ENCODE assay signal across 21 cellular contexts in the genomic region with DNA sequence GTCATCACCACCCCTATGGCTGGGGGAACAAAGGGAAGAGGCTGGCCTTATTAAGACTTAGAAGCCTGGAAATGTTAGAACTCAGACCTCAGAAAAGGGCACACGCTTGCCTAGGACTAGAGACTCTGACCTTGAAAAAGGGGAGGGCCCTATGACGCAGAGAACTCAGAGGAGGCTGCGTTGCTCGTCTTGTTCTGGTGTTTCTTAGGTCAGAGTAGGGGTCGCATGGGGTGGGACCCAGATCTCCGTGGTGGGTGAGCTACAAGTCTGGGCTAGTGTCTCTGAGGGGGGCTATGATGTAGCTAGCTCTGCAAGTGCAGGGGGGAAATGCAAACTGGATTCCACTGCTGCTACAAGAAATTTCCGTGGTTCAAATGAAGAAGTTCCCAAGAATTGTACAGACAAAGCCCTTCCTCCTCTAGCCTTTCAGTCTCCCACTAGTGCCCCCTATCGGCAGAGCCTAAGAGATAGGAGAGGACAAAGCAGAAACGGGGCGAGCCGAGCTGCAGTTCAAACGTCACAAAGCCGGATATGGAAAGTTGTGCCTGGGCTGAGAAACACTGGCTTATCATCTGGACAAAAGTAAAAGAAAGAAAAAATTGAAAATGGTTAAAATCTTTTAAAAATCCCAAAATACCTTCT.
DNase-seq lines count a peak whose midpoint lies in the region; ATAC-seq, FAIRE-seq and TF ChIP-seq lines count a peak whose summit lies in the region.
"Had no signal": no experiment of that assay in that cellular context is flagged by ENCODE, and none has a peak within 500 bp of the region (broad histone marks: within the 10 kb centered on the region; RNA-seq: fewer than 3 reads in every experiment).

No MANE protein-coding gene starts in this region.

- DNase-seq in HepG2 (ENCODE audit: low spot score), result peak; percentile 14
- DNase-seq in right lobe of liver, result no peak
- no peak for DNase-seq in OCI-LY7 (ENCODE audit: low spot score)
- no peak for DNase-seq in fibroblast of villous mesenchyme (ENCODE audit: low read depth)
- no peak for DNase-seq in NCI-H128 (lab: John Stamatoyannopoulos, UW; ENCODE audit: unreplicated experiment)
- no peak for DNase-seq in activated effector memory CD4-positive, alpha-beta T cell treated with Interleukin-2 at 50 U/mL for 16 hours
- no peak for DNase-seq in GM20000 (ENCODE audit: low spot score)
- DNase-seq: activated CD8-positive, alpha-beta memory T cell treated with anti-CD3 and anti-CD28 coated beads for 24 hours; activated naive CD8-positive, alpha-beta T cell treated with anti-CD3 and anti-CD28 coated beads, Interleukin-2, amount 10 ng/mL, durations not matched to agents 7 days and 5 days; NCI-H345; stimulated activated CD4-positive, alpha-beta T cell treated with anti-CD3 and anti-CD28 coated beads, Interleukin-1b, Interleukin-23, amount 100 ng/mL, for 48 hours; stomach; upper lobe of right lung had no signal

- CTCF ChIA-PET in HepG2 (lab: Yijun Ruan, JAX; ENCODE audit: low intra/inter-chr PET ratio, low total read pairs), result no interaction called here
- CTCF ChIA-PET in OCI-LY7 (lab: Charles Lee; ENCODE audit: unreplicated experiment), result no interaction called here

- TF ChIP-seq EP300 in HepG2 (IDR thresholded peaks at IDR 0.05; ENCODE audit: low read depth in 2 of 2, low read length in 2 of 2), result no peak
- no peak for TF ChIP-seq EP300 in HepG2 (CRISPR knock-in tag; IDR thresholded peaks at IDR 0.05; ENCODE audit: borderline replicate concordance)

- H3K9ac ChIP-seq in HepG2 (ENCODE audit: insufficient read depth, low read depth, low read length), result no peak overlapping the region

- in situ Hi-C loops in HepG2 (cut with HindIII; ENCODE audit: extremely low pct_ligation_motif_present, low pct_unique_long_range_greater_than_20kb), result no loop called here

- H3K79me2 ChIP-seq in HepG2 (ENCODE audit: insufficient read depth, low read length) (no peaks in the 10 kb centered on the region), OCI-LY7 (ENCODE audit: insufficient read depth, low read depth, low read length) (no peaks in the 10 kb centered on the region)

- H3K4me2 ChIP-seq in HepG2 (ENCODE audit: low read depth, low read length) (no peak overlapping the region), OCI-LY7 (ENCODE audit: low read length) (no peak overlapping the region)

- no TSS peak for BruUV-seq in HepG2 (replicated peaks; lab: Mats Ljungman, UMichigan)
- BruUV-seq in OCI-LY7 (replicated peaks; lab: Mats Ljungman, UMichigan), result no TSS peak

- POLR2A ChIA-PET in HepG2 (lab: Yijun Ruan, JAX) (no interaction called here), OCI-LY7 (lab: Charles Lee) (no interaction called here)

- H3K4me1 ChIP-seq in HepG2 (ENCODE audit: insufficient read depth, low read length) (no peaks in the 10 kb centered on the region), right lobe of liver (no peaks in the 10 kb centered on the region), OCI-LY7 (ENCODE audit: insufficient read depth, low read length, poor library complexity, severe bottlenecking) (no peaks in the 10 kb centered on the region)
- H3K4me1 ChIP-seq: stomach, upper lobe of right lung had no signal

- no peaks in the 10 kb centered on the region for H3K36me3 ChIP-seq in HepG2 (replicated peaks in 1 of 2; ENCODE audit: control insufficient read depth in 1 of 2, insufficient read depth in 2 of 2, low read length in 2 of 2)
- H3K36me3 ChIP-seq in right lobe of liver, result no peaks in the 10 kb centered on the region
- H3K36me3 ChIP-seq in OCI-LY7 (ENCODE audit: insufficient read depth, low read length), result no peaks in the 10 kb centered on the region
- H3K36me3 ChIP-seq: stomach, upper lobe of right lung had no signal

- H2AFZ ChIP-seq in HepG2 (ENCODE audit: low read length), result no peak overlapping the region
- H2AFZ ChIP-seq in OCI-LY7 (ENCODE audit: low read length), result no peak overlapping the region

- H3K27ac ChIP-seq in HepG2 (ENCODE audit: extremely low read length, insufficient read depth, low read length) (no peak overlapping the region), right lobe of liver (no peak overlapping the region), OCI-LY7 (ENCODE audit: low read depth, low read length, poor library complexity, severe bottlenecking) (no peak overlapping the region)
- H3K27ac ChIP-seq: epithelial cell of prostate, stomach, upper lobe of right lung had no signal

- intact Hi-C loops in HepG2 (cut with micrococcal nuclease; ENCODE audit: unreplicated experiment) (no loop called here), right lobe of liver (cut with DNase I) (no loop called here), OCI-LY7 (cut with micrococcal nuclease; ENCODE audit: unreplicated experiment) (no loop called here)

- TF ChIP-seq CTCF in HepG2 (CRISPR knock-in tag; IDR thresholded peaks at IDR 0.05) (peak; percentile 48), right lobe of liver (IDR thresholded peaks at IDR 0.05) (no peak), OCI-LY7 (conservative IDR thresholded peaks at IDR 0.05; ENCODE audit: low read length) (peak; percentile 32; the same call in 1 of the 2 replicates), fibroblast of villous mesenchyme (IDR thresholded peaks at IDR 0.05; ENCODE audit: insufficient read depth, low read depth, low read length) (peak; percentile 6), GM20000 (IDR thresholded peaks at IDR 0.05; ENCODE audit: extremely low read depth, missing control alignments) (no peak)

- FAIRE-seq in HepG2 (lab: Jason Lieb, UNC), result no peak
- FAIRE-seq: bronchial epithelial cell, frontal cortex, G401.6, GM12878, HTR-8/SVneo had no signal

- H4K20me1 ChIP-seq in HepG2 (ENCODE audit: insufficient read depth, low read length) (no peaks in the 10 kb centered on the region), OCI-LY7 (ENCODE audit: insufficient read depth, low read length) (no peaks in the 10 kb centered on the region)

- TF ChIP-seq POLR2A in HepG2 (IDR thresholded peaks at IDR 0.05; ENCODE audit: insufficient read depth in 1 of 2, low read depth in 2 of 2, low read length in 2 of 2) (no peak), right lobe of liver (IDR thresholded peaks at IDR 0.05) (no peak)

- 6% methylated on average over 12 of the region's 13 CpGs for WGBS in HepG2 (ENCODE audit: low lambda C conversion rate)
- WGBS in right lobe of liver (ENCODE audit: insufficient coverage, low coverage, low lambda C conversion rate, missing lambda C conversion rate), result 50% methylated on average over 8 of the region's 13 CpGs

- TF ChIP-seq RAD21 in HepG2 (CRISPR knock-in tag; IDR thresholded peaks at IDR 0.05), result no peak

- H3K9me3 ChIP-seq in HepG2 (ENCODE audit: low read length), result no peaks in the 10 kb centered on the region
- no peaks in the 10 kb centered on the region for H3K9me3 ChIP-seq in right lobe of liver
- no peaks in the 10 kb centered on the region for H3K9me3 ChIP-seq in OCI-LY7 (ENCODE audit: low read length)
- H3K9me3 ChIP-seq: stomach, upper lobe of right lung had no signal

- H3K9me2 ChIP-seq in OCI-LY7 (ENCODE audit: insufficient read depth, low read length), result no peaks in the 10 kb centered on the region

- peak; percentile 65 for ATAC-seq in HepG2
- no peak for ATAC-seq in right lobe of liver
- ATAC-seq in HG03139 (IDR thresholded peaks at IDR 0.05; ENCODE audit: unreplicated experiment), result no peak
- ATAC-seq: GM12878, Right ventricle myocardium inferior, upper lobe of right lung had no signal

- H3K27me3 ChIP-seq in HepG2 (ENCODE audit: control insufficient read depth in 1 of 2, insufficient read depth in 2 of 2, low read length in 2 of 2) (no peaks in the 10 kb centered on the region), right lobe of liver (no peaks in the 10 kb centered on the region)
- H3K27me3 ChIP-seq: stomach, upper lobe of right lung had no signal

- H3K4me3 ChIP-seq in HepG2 (replicated peaks in 1 of 3; ENCODE audit: insufficient read depth in 1 of 3, low read depth in 2 of 3, low read length in 3 of 3) (no peak overlapping the region), right lobe of liver (no peak overlapping the region), OCI-LY7 (ENCODE audit: low read depth, low read length, poor library complexity, severe bottlenecking) (no peak overlapping the region), fibroblast of villous mesenchyme (ENCODE audit: low read depth, low read length) (no peak overlapping the region)
- H3K4me3 ChIP-seq: GM12878, stomach, upper lobe of right lung had no signal

TF ChIP-seq in HepG2, 621 proteins besides CTCF, POLR2A, EP300 and RAD21:
- TF ChIP-seq PRMT3 (CRISPR knock-in tag; IDR thresholded peaks at IDR 0.05; ENCODE audit: borderline replicate concordance, low read depth), result no peak

Comparison
In these comparisons a context has a peak if more than half of its experiments do, and no peak if none do; other contexts are left out.
1. CTCF ChIP-seq: peak in HepG2 (single experiment), OCI-LY7 (single experiment) and fibroblast of villous mesenchyme (single experiment); none in right lobe of liver (0 of 4) and GM20000 (single experiment).